ENCODE assay signal across 1 cellular context in genomic region chr7:53485354-53485753, GRCh38.
TF ChIP-seq lines count a peak whose summit lies in the region.

No MANE protein-coding gene starts in this region.

TF ChIP-seq in GM23338, 12 proteins besides CTCF, POLR2A, EP300 and RAD21 (continued from another document):
- TF ChIP-seq ZNF462 (CRISPR knock-in tag; IDR thresholded peaks at IDR 0.05) (no peak), NANOG (IDR thresholded peaks at IDR 0.05; ENCODE audit: borderline replicate concordance) (no peak), JUNB (IDR thresholded peaks at IDR 0.05; ENCODE audit: unreplicated experiment) (no peak), ZNF331 (CRISPR knock-in tag; IDR thresholded peaks at IDR 0.05; ENCODE audit: low read depth) (no peak), ZNF114 (CRISPR knock-in tag; IDR thresholded peaks at IDR 0.05) (no peak), EZH2phosphoT487 (IDR thresholded peaks at IDR 0.05; ENCODE audit: unreplicated experiment) (no peak)
